In genomic region chr4:168877779-168878491, GRCh38 we compare ENCODE assay signal across 8 cellular contexts.
DNase-seq lines count a peak whose midpoint lies in the region; ATAC-seq and TF ChIP-seq lines count a peak whose summit lies in the region.

No MANE protein-coding gene starts in this region.

- peak overlapping the region in 2 of 4 donors; percentile 56 to 63 for H3K4me3 Mint-ChIP-seq in CD4-positive, CD25-positive, alpha-beta regulatory T cell

- no peak overlapping the region for H3K27ac ChIP-seq in CD4-positive, CD25-positive, alpha-beta regulatory T cell (ENCODE audit: insufficient read depth, low read length, poor library complexity, severe bottlenecking)
- H3K27ac ChIP-seq in PC-3 (ENCODE audit: low read length) = no peak overlapping the region

- peak; percentile 26 to 36 for ATAC-seq in CD4-positive, CD25-positive, alpha-beta regulatory T cell (ENCODE audit: low read depth in 2 of 2)
- ATAC-seq in HG02642 (IDR thresholded peaks at IDR 0.05; ENCODE audit: poor library complexity, unreplicated experiment) (peak; percentile 50), left cardiac atrium (peak; percentile 78 to 82), GM21447 (IDR thresholded peaks at IDR 0.05; ENCODE audit: unreplicated experiment) (no peak), PC-3 (no peak)

- peaks cover 74% of the 10 kb centered on the region for H3K27me3 Mint-ChIP-seq in CD4-positive, CD25-positive, alpha-beta regulatory T cell

- H4K20me1 ChIP-seq in PC-3 (ENCODE audit: low read length) = no peaks in the 10 kb centered on the region

- H3K9me2 ChIP-seq in PC-3 (replicated peaks; ENCODE audit: low read length) = no peaks in the 10 kb centered on the region

- intact Hi-C loops in left cardiac atrium (cut with DNase I) = no loop called here
- intact Hi-C loops in PC-3 (cut with micrococcal nuclease) = no loop called here

- H3K9me3 Mint-ChIP-seq in CD4-positive, CD25-positive, alpha-beta regulatory T cell = no peaks in the 10 kb centered on the region

- H3K79me2 ChIP-seq in PC-3 (ENCODE audit: low read length) = peaks cover 4% of the 10 kb centered on the region; the same call in 1 of the 2 replicates

- H3K9ac ChIP-seq in PC-3 (ENCODE audit: low read length) = no peak overlapping the region

- CTCF ChIA-PET in PC-3 (lab: Charles Lee) = no interaction called here

- no peaks in the 10 kb centered on the region for H3K4me1 ChIP-seq in CD4-positive, CD25-positive, alpha-beta regulatory T cell (ENCODE audit: control insufficient read depth, insufficient read depth, low read length, poor library complexity, severe bottlenecking)
- H3K4me1 ChIP-seq in PC-3 (ENCODE audit: insufficient read depth, low read length) = no peaks in the 10 kb centered on the region

- no peak overlapping the region for H3K4me3 ChIP-seq in CD4-positive, CD25-positive, alpha-beta regulatory T cell (ENCODE audit: low read depth, low read length)
- no peak overlapping the region for H3K4me3 ChIP-seq in PC-3 (ENCODE audit: low read length)

- no peaks in the 10 kb centered on the region for H3K9me3 ChIP-seq in CD4-positive, CD25-positive, alpha-beta regulatory T cell (ENCODE audit: control insufficient read depth in 2 of 2, low read length in 2 of 2)
- no peaks in the 10 kb centered on the region for H3K9me3 ChIP-seq in PC-3 (ENCODE audit: low read length)

- POLR2A ChIA-PET in PC-3 (lab: Charles Lee; ENCODE audit: unreplicated experiment) = no interaction called here

- H3K4me2 ChIP-seq in PC-3 (ENCODE audit: low read length) = no peak overlapping the region

- peak overlapping the region in 1 of 3 donors; percentile 11 for H3K27ac Mint-ChIP-seq in CD4-positive, CD25-positive, alpha-beta regulatory T cell

- peak in 1 of 3 donors; percentile 12 for DNase-seq in CD4-positive, CD25-positive, alpha-beta regulatory T cell
- DNase-seq in activated CD8-positive, alpha-beta memory T cell treated with anti-CD3 and anti-CD28 coated beads, Interleukin-2, amount 50 U/mL, for 48 hours = peak; percentile 70
- peak; percentile 63 for DNase-seq in left cardiac atrium
- DNase-seq in retina = peak; percentile 73
- no peak for DNase-seq in cerebellar nuclear complex (lab: John Stamatoyannopoulos, UW)
- no peak for DNase-seq in PC-3

- H2AFZ ChIP-seq in PC-3 (ENCODE audit: low read length) = no peak overlapping the region

- no peaks in the 10 kb centered on the region for H3K36me3 ChIP-seq in CD4-positive, CD25-positive, alpha-beta regulatory T cell (ENCODE audit: control insufficient read depth, insufficient read depth, low read length)
- H3K36me3 ChIP-seq in PC-3 (ENCODE audit: low read depth, low read length) = peaks cover 24% of the 10 kb centered on the region

- peaks cover 44% of the 10 kb centered on the region for H3K27me3 ChIP-seq in CD4-positive, CD25-positive, alpha-beta regulatory T cell (ENCODE audit: control insufficient read depth, insufficient read depth, low read length)
- H3K27me3 ChIP-seq in PC-3 (ENCODE audit: low read length) = no peaks in the 10 kb centered on the region

- peaks cover 0 to 6% (median 4%) of the 10 kb centered on the region in 4 donors for H3K4me1 Mint-ChIP-seq in CD4-positive, CD25-positive, alpha-beta regulatory T cell

- TF ChIP-seq CTCF in PC-3 (conservative IDR thresholded peaks at IDR 0.05; ENCODE audit: low read depth, low read length) = no peak

- peaks cover 3% of the 10 kb centered on the region for H3K36me3 Mint-ChIP-seq in CD4-positive, CD25-positive, alpha-beta regulatory T cell

- H3F3A ChIP-seq in PC-3 (ENCODE audit: low read length, unreplicated experiment) = no peaks in the 10 kb centered on the region

- BruUV-seq in PC-3 (replicated peaks; lab: Mats Ljungman, UMichigan) = no TSS peak

Comparison
In these comparisons a context has a peak if more than half of its experiments do, and no peak if none do; other contexts are left out.
1. ATAC-seq: peak in CD4-positive, CD25-positive, alpha-beta regulatory T cell (2 of 2), HG02642 (single experiment) and left cardiac atrium (2 of 2); none in GM21447 (single experiment) and PC-3 (single experiment).
2. DNase-seq: peak in activated CD8-positive, alpha-beta memory T cell treated with anti-CD3 and anti-CD28 coated beads, Interleukin-2, amount 50 U/mL, for 48 hours (single experiment), left cardiac atrium (single experiment) and retina (single experiment); none in cerebellar nuclear complex (0 of 2) and PC-3 (single experiment).